Comparison of ENCODE assay signal across 21 cellular contexts in genomic region chr13:71704650-71705049, GRCh38.
"Had no signal": no experiment of that assay in that cellular context is flagged by ENCODE, and none has a peak within 500 bp of the region (broad histone marks: within the 10 kb centered on the region; RNA-seq: fewer than 3 reads in every experiment).

No MANE protein-coding gene starts in this region.

- H3K27me3 Mint-ChIP-seq: activated CD4-positive, alpha-beta memory T cell treated with anti-CD3 and anti-CD28 coated beads for 36 hours; activated naive CD8-positive, alpha-beta T cell treated with anti-CD3 and anti-CD28 coated beads, Interleukin-2, amount 10 ng/mL, durations not matched to agents 7 days and 5 days had no signal

- H3K4me1 ChIP-seq: foreskin keratinocyte, left ventricle myocardium inferior, prostate gland, upper lobe of left lung had no signal

- H3K27ac Mint-ChIP-seq: activated CD4-positive, alpha-beta memory T cell treated with anti-CD3 and anti-CD28 coated beads for 36 hours; activated naive CD4-positive, alpha-beta T cell treated with anti-CD3 and anti-CD28 coated beads for 36 hours; activated naive CD8-positive, alpha-beta T cell treated with anti-CD3 and anti-CD28 coated beads, Interleukin-2, amount 10 ng/mL, durations not matched to agents 7 days and 5 days; activated T-cell treated with anti-CD3 and anti-CD28 coated beads, Interleukin-2, amount 50 U/mL, for 72 hours; natural killer cell; T-helper 1 cell treated with Interleukin-12 subunit alpha and Interleukin-12 subunit beta and Interleukin-4 antibody, amounts not matched to agents 30 μg/mL and 1 μg/mL, for 36 hours had no signal

- H3K36me3 Mint-ChIP-seq: activated CD4-positive, alpha-beta memory T cell treated with anti-CD3 and anti-CD28 coated beads for 36 hours; activated naive CD8-positive, alpha-beta T cell treated with anti-CD3 and anti-CD28 coated beads, Interleukin-2, amount 10 ng/mL, durations not matched to agents 7 days and 5 days; natural killer cell had no signal

- H3K27ac ChIP-seq: foreskin keratinocyte, left ventricle myocardium inferior, prostate gland, thoracic aorta, upper lobe of left lung had no signal

- H3K36me3 ChIP-seq: left ventricle myocardium inferior, prostate gland, thoracic aorta, upper lobe of left lung had no signal

- DNase-seq: activated CD4-positive, alpha-beta memory T cell treated with anti-CD3 and anti-CD28 coated beads for 36 hours; activated CD4-positive, alpha-beta T cell treated with anti-CD3 and anti-CD28 coated beads for 48 hours; activated CD4-positive, CD25-positive, alpha-beta regulatory T cell; activated effector memory CD4-positive, alpha-beta T cell treated with Interleukin-2 at 50 U/mL for 16 hours; activated naive CD4-positive, alpha-beta T cell treated with anti-CD3 and anti-CD28 coated beads for 36 hours; activated naive CD8-positive, alpha-beta T cell treated with anti-CD3 and anti-CD28 coated beads, Interleukin-2, amount 10 ng/mL, durations not matched to agents 7 days and 5 days; activated T-cell treated with anti-CD3 and anti-CD28 coated beads, Interleukin-2, amount 50 U/mL, for 72 hours; amygdala; cortex of kidney; foreskin keratinocyte; left ventricle myocardium inferior; midbrain; natural killer cell; stimulated activated CD4-positive, alpha-beta T cell treated with anti-CD3 and anti-CD28 coated beads, Interleukin-4, amount 100 ng/mL, for 24 hours; stimulated activated naive CD4-positive, alpha-beta T cell treated with Interleukin-2 at 50 U/mL for 16 hours; T1000; upper lobe of left lung had no signal

- H3K9me3 Mint-ChIP-seq: activated naive CD4-positive, alpha-beta T cell treated with anti-CD3 and anti-CD28 coated beads for 36 hours; activated naive CD8-positive, alpha-beta T cell treated with anti-CD3 and anti-CD28 coated beads, Interleukin-2, amount 10 ng/mL, durations not matched to agents 7 days and 5 days; activated T-cell treated with anti-CD3 and anti-CD28 coated beads, Interleukin-2, amount 50 U/mL, for 72 hours; T-helper 1 cell treated with Interleukin-12 subunit alpha and Interleukin-12 subunit beta and Interleukin-4 antibody, amounts not matched to agents 30 μg/mL and 1 μg/mL, for 36 hours had no signal

- H3K27me3 ChIP-seq: foreskin keratinocyte, upper lobe of left lung had no signal

- FAIRE-seq: bronchial epithelial cell had no signal

- H3K4me1 Mint-ChIP-seq: activated naive CD8-positive, alpha-beta T cell treated with anti-CD3 and anti-CD28 coated beads, Interleukin-2, amount 10 ng/mL, durations not matched to agents 7 days and 5 days; natural killer cell had no signal

- H3K4me3 ChIP-seq: left ventricle myocardium inferior, prostate gland, thoracic aorta, upper lobe of left lung had no signal

- H3K4me3 Mint-ChIP-seq: activated CD4-positive, alpha-beta memory T cell treated with anti-CD3 and anti-CD28 coated beads for 36 hours; activated naive CD4-positive, alpha-beta T cell treated with anti-CD3 and anti-CD28 coated beads for 36 hours; activated naive CD8-positive, alpha-beta T cell treated with anti-CD3 and anti-CD28 coated beads, Interleukin-2, amount 10 ng/mL, durations not matched to agents 7 days and 5 days; activated T-cell treated with anti-CD3 and anti-CD28 coated beads, Interleukin-2, amount 50 U/mL, for 72 hours; natural killer cell; T-helper 1 cell treated with Interleukin-12 subunit alpha and Interleukin-12 subunit beta and Interleukin-4 antibody, amounts not matched to agents 30 μg/mL and 1 μg/mL, for 36 hours had no signal

- H3K9me3 ChIP-seq: prostate gland, thoracic aorta, upper lobe of left lung had no signal
